24 cellular contexts compared by ENCODE assay signal in genomic region chr5:110923971-110924370, GRCh38.
"Had no signal": no experiment of that assay in that cellular context is flagged by ENCODE, and none has a peak within 500 bp of the region (broad histone marks: within the 10 kb centered on the region; RNA-seq: fewer than 3 reads in every experiment).

No MANE protein-coding gene starts in this region.

- ATAC-seq: effector memory CD8-positive, alpha-beta T cell; esophagus mucosa; foreskin keratinocyte; gastrocnemius medialis; gastroesophageal sphincter; heart left ventricle; heart right ventricle had no signal

- H3K27me3 ChIP-seq: colonic mucosa, dorsolateral prefrontal cortex, esophagus muscularis mucosa, esophagus squamous epithelium, foreskin keratinocyte, gastrocnemius medialis, gastroesophageal sphincter, heart left ventricle, heart right ventricle had no signal

- H3K4me1 ChIP-seq: colonic mucosa, esophagus squamous epithelium, foreskin keratinocyte, gastrocnemius medialis had no signal

- H3K4me3 ChIP-seq: colonic mucosa, coronary artery, dorsolateral prefrontal cortex, esophagus muscularis mucosa, esophagus squamous epithelium, gastrocnemius medialis, gastroesophageal sphincter, heart left ventricle, heart right ventricle had no signal

- DNase-seq: colonic mucosa; cortex of kidney; dermis blood vessel endothelial cell; dorsolateral prefrontal cortex; effector CD4-positive, alpha-beta T cell; effector CD8-positive, alpha-beta T cell; effector memory CD4-positive, alpha-beta T cell; effector memory CD8-positive, alpha-beta T cell; endodermal cell; erythroblast; esophagus squamous epithelium; foreskin fibroblast; foreskin keratinocyte; foreskin melanocyte; gastrocnemius medialis; glutamatergic neuron; head of caudate nucleus; heart left ventricle; heart right ventricle had no signal

- H3K36me3 ChIP-seq: colonic mucosa, esophagus muscularis mucosa, esophagus squamous epithelium, gastrocnemius medialis, gastroesophageal sphincter, heart left ventricle, heart right ventricle had no signal

- H3K27ac ChIP-seq: colonic mucosa, coronary artery, dorsolateral prefrontal cortex, epithelial cell of prostate, esophagus muscularis mucosa, esophagus squamous epithelium, foreskin keratinocyte, gastrocnemius medialis, gastroesophageal sphincter, heart left ventricle, heart right ventricle had no signal

- H3K9me3 ChIP-seq: colonic mucosa, esophagus muscularis mucosa, esophagus squamous epithelium, gastrocnemius medialis, gastroesophageal sphincter had no signal
